Comparison of ENCODE assay signal across 1 cellular context in genomic region chr7:81256991-81257390, GRCh38.
TF ChIP-seq lines count a peak whose summit lies in the region.

No MANE protein-coding gene starts in this region.

TF ChIP-seq in HCT116, 20 proteins besides CTCF, POLR2A, EP300 and RAD21 (continued from another document):
- no peak for TF ChIP-seq SIN3A (IDR thresholded peaks at IDR 0.05; ENCODE audit: low read depth)
- no peak for TF ChIP-seq CBX3 (IDR thresholded peaks at IDR 0.05; ENCODE audit: low read depth)
- no peak for TF ChIP-seq SP1 (IDR thresholded peaks at IDR 0.05; ENCODE audit: low read depth)
- TF ChIP-seq REST (IDR thresholded peaks at IDR 0.05; ENCODE audit: low read depth): no peak
- no peak for TF ChIP-seq FOSL1 (IDR thresholded peaks at IDR 0.05; ENCODE audit: low read depth)
- no peak for TF ChIP-seq ATF3 (IDR thresholded peaks at IDR 0.05)
- no peak for TF ChIP-seq JUND (IDR thresholded peaks at IDR 0.05)
